ENCODE assay signal across 28 cellular contexts in genomic region chr7:2883101-2883500, GRCh38.
"Had no signal": no experiment of that assay in that cellular context is flagged by ENCODE, and none has a peak within 500 bp of the region (broad histone marks: within the 10 kb centered on the region; RNA-seq: fewer than 3 reads in every experiment).

No MANE protein-coding gene starts in this region.

- H3K4me3 Mint-ChIP-seq: activated CD8-positive, alpha-beta T cell treated with anti-CD3 and anti-CD28 coated beads for 36 hours; activated naive CD4-positive, alpha-beta T cell treated with anti-CD3 and anti-CD28 coated beads, Interleukin-2, amount 50 U/mL, for 24 hours; activated naive CD8-positive, alpha-beta T cell treated with anti-CD3 and anti-CD28 coated beads for 36 hours; activated naive CD8-positive, alpha-beta T cell treated with anti-CD3 and anti-CD28 coated beads, Interleukin-2, amount 50 U/mL, for 24 hours; activated T-cell treated with anti-CD3 and anti-CD28 coated beads, Interleukin-2, amount 50 U/mL, for 4 hours; activated T-helper 17 cell treated with anti-CD3 and anti-CD28 coated beads, Interleukin-2, amount 50 U/mL, for 72 hours; WTC11 had no signal

- H3K4me3 ChIP-seq: adrenal gland, body of pancreas, colonic mucosa, esophagus squamous epithelium, gastroesophageal sphincter, heart right ventricle had no signal

- H3K27ac Mint-ChIP-seq: activated CD8-positive, alpha-beta T cell treated with anti-CD3 and anti-CD28 coated beads for 36 hours; activated naive CD4-positive, alpha-beta T cell treated with anti-CD3 and anti-CD28 coated beads, Interleukin-2, amount 50 U/mL, for 24 hours; activated naive CD8-positive, alpha-beta T cell treated with anti-CD3 and anti-CD28 coated beads for 36 hours; activated naive CD8-positive, alpha-beta T cell treated with anti-CD3 and anti-CD28 coated beads, Interleukin-2, amount 50 U/mL, for 24 hours; activated T-helper 17 cell treated with anti-CD3 and anti-CD28 coated beads, Interleukin-2, amount 50 U/mL, for 72 hours; WTC11 had no signal

- ATAC-seq: activated CD8-positive, alpha-beta T cell treated with anti-CD3 and anti-CD28 coated beads for 36 hours; activated naive CD8-positive, alpha-beta T cell treated with anti-CD3 and anti-CD28 coated beads, Interleukin-2, amount 50 U/mL, for 24 hours; activated T-cell treated with anti-CD3 and anti-CD28 coated beads, Interleukin-2, amount 50 U/mL, for 4 hours; activated T-helper 17 cell treated with anti-CD3 and anti-CD28 coated beads, Interleukin-2, amount 50 U/mL, for 72 hours; body of pancreas; gastroesophageal sphincter; heart right ventricle; WTC11 had no signal

- H3K27me3 Mint-ChIP-seq: activated CD8-positive, alpha-beta T cell treated with anti-CD3 and anti-CD28 coated beads for 36 hours; activated naive CD4-positive, alpha-beta T cell treated with anti-CD3 and anti-CD28 coated beads, Interleukin-2, amount 50 U/mL, for 24 hours; activated naive CD8-positive, alpha-beta T cell treated with anti-CD3 and anti-CD28 coated beads for 36 hours; activated naive CD8-positive, alpha-beta T cell treated with anti-CD3 and anti-CD28 coated beads, Interleukin-2, amount 50 U/mL, for 24 hours; activated T-helper 17 cell treated with anti-CD3 and anti-CD28 coated beads, Interleukin-2, amount 50 U/mL, for 72 hours had no signal

- H3K4me1 ChIP-seq: adrenal gland, colonic mucosa, gastroesophageal sphincter, heart right ventricle had no signal

- H3K9me3 ChIP-seq: adrenal gland, body of pancreas, colonic mucosa, esophagus squamous epithelium, gastroesophageal sphincter, heart right ventricle had no signal

- DNase-seq: activated CD4-positive, alpha-beta T cell treated with anti-CD3 and anti-CD28 coated beads for 1 hour; activated CD4-positive, alpha-beta T cell treated with anti-CD3 and anti-CD28 coated beads for 48 hours; activated CD4-positive, alpha-beta T cell treated with anti-CD3 and anti-CD28 coated beads, Interleukin-2, amount 50 U/mL, for 1 hour; activated CD4-positive, alpha-beta T cell treated with anti-CD3 and anti-CD28 coated beads, Interleukin-2, amount 50 U/mL, for 48 hours; activated CD8-positive, alpha-beta memory T cell treated with anti-CD3 and anti-CD28 coated beads for 24 hours; activated CD8-positive, alpha-beta T cell treated with anti-CD3 and anti-CD28 coated beads for 36 hours; activated effector memory CD4-positive, alpha-beta T cell treated with Interleukin-2 at 50 U/mL for 16 hours; activated gamma-delta T cell treated with Interleukin-2 at 50 U/mL for 16 hours; activated naive CD4-positive, alpha-beta T cell treated with Interleukin-2 at 50 U/mL for 16 hours; activated naive CD8-positive, alpha-beta T cell treated with anti-CD3 and anti-CD28 coated beads for 36 hours; activated naive CD8-positive, alpha-beta T cell treated with anti-CD3 and anti-CD28 coated beads, Interleukin-2, amount 50 U/mL, for 24 hours; activated T-cell treated with anti-CD3 and anti-CD28 coated beads, Interleukin-2, amount 50 U/mL, for 4 hours; adrenal gland; amygdala; aorta; body of pancreas; caudate nucleus; colonic mucosa; effector CD8-positive, alpha-beta T cell; esophagus squamous epithelium; foreskin melanocyte; heart right ventricle; T-helper 2 cell had no signal

- H3K36me3 Mint-ChIP-seq: activated naive CD4-positive, alpha-beta T cell treated with anti-CD3 and anti-CD28 coated beads, Interleukin-2, amount 50 U/mL, for 24 hours; activated naive CD8-positive, alpha-beta T cell treated with anti-CD3 and anti-CD28 coated beads for 36 hours; WTC11 had no signal

- H3K27ac ChIP-seq: adrenal gland, body of pancreas, colonic mucosa, epithelial cell of prostate, esophagus squamous epithelium, gastroesophageal sphincter, heart right ventricle had no signal

- H3K9me3 Mint-ChIP-seq: activated naive CD4-positive, alpha-beta T cell treated with anti-CD3 and anti-CD28 coated beads, Interleukin-2, amount 50 U/mL, for 24 hours; activated naive CD8-positive, alpha-beta T cell treated with anti-CD3 and anti-CD28 coated beads for 36 hours; activated naive CD8-positive, alpha-beta T cell treated with anti-CD3 and anti-CD28 coated beads, Interleukin-2, amount 50 U/mL, for 24 hours; activated T-cell treated with anti-CD3 and anti-CD28 coated beads, Interleukin-2, amount 50 U/mL, for 4 hours; activated T-helper 17 cell treated with anti-CD3 and anti-CD28 coated beads, Interleukin-2, amount 50 U/mL, for 72 hours had no signal

- H3K27me3 ChIP-seq: adrenal gland, body of pancreas had no signal

- H3K36me3 ChIP-seq: adrenal gland, colonic mucosa, esophagus squamous epithelium, gastroesophageal sphincter, heart right ventricle had no signal
